ENCODE assay signal across 2 cellular contexts in the genomic region with DNA sequence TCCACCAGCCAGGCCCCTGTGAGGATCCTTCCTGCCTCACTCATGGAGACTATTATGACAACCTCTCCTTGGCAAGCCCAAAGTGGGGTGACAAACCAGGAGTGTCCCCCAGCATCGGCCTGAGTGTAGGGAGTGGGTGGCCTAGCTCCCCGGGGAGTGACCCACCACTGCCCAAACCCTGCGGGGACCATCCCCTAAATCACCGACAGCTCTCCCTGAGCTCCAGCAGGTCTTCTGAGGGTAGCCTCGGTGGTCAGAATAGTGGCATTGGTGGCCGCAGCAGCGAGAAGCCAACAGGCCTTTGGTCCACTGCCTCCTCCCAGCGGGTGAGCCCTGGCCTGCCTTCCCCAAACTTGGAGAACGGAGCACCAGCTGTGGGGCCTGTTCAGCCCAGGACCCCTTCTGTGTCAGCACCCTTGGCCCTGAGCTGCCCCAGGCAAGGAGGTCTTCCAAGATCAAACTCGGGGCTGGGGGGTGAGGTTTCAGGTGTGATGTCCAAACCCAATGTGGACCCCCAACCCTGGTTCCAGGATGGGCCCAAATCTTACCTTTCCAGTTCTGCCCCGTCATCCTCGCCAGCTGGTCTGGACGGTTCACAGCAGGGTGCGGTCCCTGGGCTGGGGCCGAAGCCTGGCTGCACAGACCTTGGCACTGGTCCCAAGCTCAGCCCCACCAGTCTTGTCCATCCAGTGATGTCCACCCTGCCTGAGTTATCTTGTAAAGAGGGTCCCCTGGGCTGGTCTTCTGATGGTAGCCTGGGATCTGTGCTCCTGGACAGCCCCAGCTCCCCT.
TF ChIP-seq lines count a peak whose summit lies in the region.

No MANE protein-coding gene starts in this region.

TF ChIP-seq in SK-N-SH, 30 proteins besides CTCF, POLR2A, EP300 and RAD21 (continued from another document):
- TF ChIP-seq, protein P1, sequence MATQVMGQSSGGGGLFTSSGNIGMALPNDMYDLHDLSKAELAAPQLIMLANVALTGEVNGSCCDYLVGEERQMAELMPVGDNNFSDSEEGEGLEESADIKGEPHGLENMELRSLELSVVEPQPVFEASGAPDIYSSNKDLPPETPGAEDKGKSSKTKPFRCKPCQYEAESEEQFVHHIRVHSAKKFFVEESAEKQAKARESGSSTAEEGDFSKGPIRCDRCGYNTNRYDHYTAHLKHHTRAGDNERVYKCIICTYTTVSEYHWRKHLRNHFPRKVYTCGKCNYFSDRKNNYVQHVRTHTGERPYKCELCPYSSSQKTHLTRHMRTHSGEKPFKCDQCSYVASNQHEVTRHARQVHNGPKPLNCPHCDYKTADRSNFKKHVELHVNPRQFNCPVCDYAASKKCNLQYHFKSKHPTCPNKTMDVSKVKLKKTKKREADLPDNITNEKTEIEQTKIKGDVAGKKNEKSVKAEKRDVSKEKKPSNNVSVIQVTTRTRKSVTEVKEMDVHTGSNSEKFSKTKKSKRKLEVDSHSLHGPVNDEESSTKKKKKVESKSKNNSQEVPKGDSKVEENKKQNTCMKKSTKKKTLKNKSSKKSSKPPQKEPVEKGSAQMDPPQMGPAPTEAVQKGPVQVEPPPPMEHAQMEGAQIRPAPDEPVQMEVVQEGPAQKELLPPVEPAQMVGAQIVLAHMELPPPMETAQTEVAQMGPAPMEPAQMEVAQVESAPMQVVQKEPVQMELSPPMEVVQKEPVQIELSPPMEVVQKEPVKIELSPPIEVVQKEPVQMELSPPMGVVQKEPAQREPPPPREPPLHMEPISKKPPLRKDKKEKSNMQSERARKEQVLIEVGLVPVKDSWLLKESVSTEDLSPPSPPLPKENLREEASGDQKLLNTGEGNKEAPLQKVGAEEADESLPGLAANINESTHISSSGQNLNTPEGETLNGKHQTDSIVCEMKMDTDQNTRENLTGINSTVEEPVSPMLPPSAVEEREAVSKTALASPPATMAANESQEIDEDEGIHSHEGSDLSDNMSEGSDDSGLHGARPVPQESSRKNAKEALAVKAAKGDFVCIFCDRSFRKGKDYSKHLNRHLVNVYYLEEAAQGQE (IDR thresholded peaks at IDR 0.05; ENCODE audit: low read depth, low read length) = no peak
- TF ChIP-seq, protein P2, sequence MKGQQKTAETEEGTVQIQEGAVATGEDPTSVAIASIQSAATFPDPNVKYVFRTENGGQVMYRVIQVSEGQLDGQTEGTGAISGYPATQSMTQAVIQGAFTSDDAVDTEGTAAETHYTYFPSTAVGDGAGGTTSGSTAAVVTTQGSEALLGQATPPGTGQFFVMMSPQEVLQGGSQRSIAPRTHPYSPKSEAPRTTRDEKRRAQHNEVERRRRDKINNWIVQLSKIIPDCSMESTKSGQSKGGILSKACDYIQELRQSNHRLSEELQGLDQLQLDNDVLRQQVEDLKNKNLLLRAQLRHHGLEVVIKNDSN (IDR thresholded peaks at IDR 0.05; ENCODE audit: borderline replicate concordance, low read depth) = no peak
- no peak for TF ChIP-seq ELF1 (IDR thresholded peaks at IDR 0.05)

TF ChIP-seq in SK-N-SH treated with all-trans-retinoic acid at 6 μM for 48 hours, 23 proteins besides CTCF, POLR2A, EP300 and RAD21 (continued from another document):
- TF ChIP-seq, protein P3, sequence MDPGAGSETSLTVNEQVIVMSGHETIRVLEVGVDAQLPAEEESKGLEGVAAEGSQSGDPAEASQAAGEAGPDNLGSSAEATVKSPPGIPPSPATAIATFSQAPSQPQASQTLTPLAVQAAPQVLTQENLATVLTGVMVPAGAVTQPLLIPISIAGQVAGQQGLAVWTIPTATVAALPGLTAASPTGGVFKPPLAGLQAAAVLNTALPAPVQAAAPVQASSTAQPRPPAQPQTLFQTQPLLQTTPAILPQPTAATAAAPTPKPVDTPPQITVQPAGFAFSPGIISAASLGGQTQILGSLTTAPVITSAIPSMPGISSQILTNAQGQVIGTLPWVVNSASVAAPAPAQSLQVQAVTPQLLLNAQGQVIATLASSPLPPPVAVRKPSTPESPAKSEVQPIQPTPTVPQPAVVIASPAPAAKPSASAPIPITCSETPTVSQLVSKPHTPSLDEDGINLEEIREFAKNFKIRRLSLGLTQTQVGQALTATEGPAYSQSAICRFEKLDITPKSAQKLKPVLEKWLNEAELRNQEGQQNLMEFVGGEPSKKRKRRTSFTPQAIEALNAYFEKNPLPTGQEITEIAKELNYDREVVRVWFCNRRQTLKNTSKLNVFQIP (CRISPR knock-in tag; IDR thresholded peaks at IDR 0.05; ENCODE audit: borderline replicate concordance, low read depth) = no peak
- TF ChIP-seq TOX (CRISPR knock-in tag; IDR thresholded peaks at IDR 0.05; ENCODE audit: borderline replicate concordance) (no peak), PPARA (CRISPR knock-in tag; IDR thresholded peaks at IDR 0.05; ENCODE audit: borderline replicate concordance) (no peak), BACH2 (CRISPR knock-in tag; IDR thresholded peaks at IDR 0.05; ENCODE audit: borderline replicate concordance) (no peak), GLIS3 (CRISPR knock-in tag; IDR thresholded peaks at IDR 0.05) (no peak), CSDC2 (CRISPR knock-in tag; IDR thresholded peaks at IDR 0.05) (no peak), SNAI2 (CRISPR knock-in tag; IDR thresholded peaks at IDR 0.05) (no peak), ZNF565 (CRISPR knock-in tag; conservative IDR thresholded peaks at IDR 0.05; ENCODE audit: low read depth) (no peak)
- TF ChIP-seq, protein P4, sequence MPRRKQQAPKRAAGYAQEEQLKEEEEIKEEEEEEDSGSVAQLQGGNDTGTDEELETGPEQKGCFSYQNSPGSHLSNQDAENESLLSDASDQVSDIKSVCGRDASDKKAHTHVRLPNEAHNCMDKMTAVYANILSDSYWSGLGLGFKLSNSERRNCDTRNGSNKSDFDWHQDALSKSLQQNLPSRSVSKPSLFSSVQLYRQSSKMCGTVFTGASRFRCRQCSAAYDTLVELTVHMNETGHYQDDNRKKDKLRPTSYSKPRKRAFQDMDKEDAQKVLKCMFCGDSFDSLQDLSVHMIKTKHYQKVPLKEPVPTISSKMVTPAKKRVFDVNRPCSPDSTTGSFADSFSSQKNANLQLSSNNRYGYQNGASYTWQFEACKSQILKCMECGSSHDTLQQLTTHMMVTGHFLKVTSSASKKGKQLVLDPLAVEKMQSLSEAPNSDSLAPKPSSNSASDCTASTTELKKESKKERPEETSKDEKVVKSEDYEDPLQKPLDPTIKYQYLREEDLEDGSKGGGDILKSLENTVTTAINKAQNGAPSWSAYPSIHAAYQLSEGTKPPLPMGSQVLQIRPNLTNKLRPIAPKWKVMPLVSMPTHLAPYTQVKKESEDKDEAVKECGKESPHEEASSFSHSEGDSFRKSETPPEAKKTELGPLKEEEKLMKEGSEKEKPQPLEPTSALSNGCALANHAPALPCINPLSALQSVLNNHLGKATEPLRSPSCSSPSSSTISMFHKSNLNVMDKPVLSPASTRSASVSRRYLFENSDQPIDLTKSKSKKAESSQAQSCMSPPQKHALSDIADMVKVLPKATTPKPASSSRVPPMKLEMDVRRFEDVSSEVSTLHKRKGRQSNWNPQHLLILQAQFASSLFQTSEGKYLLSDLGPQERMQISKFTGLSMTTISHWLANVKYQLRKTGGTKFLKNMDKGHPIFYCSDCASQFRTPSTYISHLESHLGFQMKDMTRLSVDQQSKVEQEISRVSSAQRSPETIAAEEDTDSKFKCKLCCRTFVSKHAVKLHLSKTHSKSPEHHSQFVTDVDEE (CRISPR knock-in tag; IDR thresholded peaks at IDR 0.05) = no peak
TF ChIP-seq in SK-N-SH treated with all-trans-retinoic acid at 6 μM for 48 hours: peak in this region for 0.
